In genomic region chrX:153599192-153600031, GRCh38 we compare ENCODE assay signal across 8 cellular contexts. TPM values are rescaled to one million over a fixed set of nuclear protein-coding genes. Genes with fewer than 3 reads are reported as not detected.
A peak's percentile ranks its signal among the peaks of the same experiment; 100 is the strongest.
DNase-seq lines count a peak whose midpoint lies in the region; ATAC-seq and TF ChIP-seq lines count a peak whose summit lies in the region.

No MANE protein-coding gene starts in this region.

- peak overlapping the region; percentile 60 for H3K27ac Mint-ChIP-seq in activated T-helper 2 cell treated with anti-CD3 and anti-CD28 coated beads, Interferon-gamma antibody, Interleukin-2, Interleukin-4, amounts not matched to agents 10 μg/mL and 5 μg/mL and 100 μg/mL, durations not matched to agents 14 hours and 24 hours and 36 hours
- H3K27ac Mint-ChIP-seq in nephron = peak overlapping the region in 2 of 3 experiments; percentile 4 to 32

- ATAC-seq in GM21723 (IDR thresholded peaks at IDR 0.05; ENCODE audit: unreplicated experiment) = peak; percentile 73

- TF ChIP-seq CTCF in fibroblast of pulmonary artery (IDR thresholded peaks at IDR 0.05; ENCODE audit: low read length, missing control alignments) (no peak), nephron (IDR thresholded peaks at IDR 0.05; ENCODE audit: unreplicated experiment in 3 of 3) (no peak)

- peaks cover 14% of the 10 kb centered on the region for H3K36me3 Mint-ChIP-seq in activated T-helper 2 cell treated with anti-CD3 and anti-CD28 coated beads, Interferon-gamma antibody, Interleukin-2, Interleukin-4, amounts not matched to agents 10 μg/mL and 5 μg/mL and 100 μg/mL, durations not matched to agents 14 hours and 24 hours and 36 hours (ENCODE audit: low read depth)
- peaks cover 15% of the 10 kb centered on the region for H3K36me3 Mint-ChIP-seq in nephron (ENCODE audit: low read depth)

- H3K4me3 ChIP-seq in fibroblast of pulmonary artery (replicated peaks; ENCODE audit: low read depth, low read length) = peak overlapping the region; percentile 68

- DNase-seq in DMS53 (lab: John Stamatoyannopoulos, UW) (peak; percentile 94), KBM-7 (peak; percentile 91), RPMI7951 (ENCODE audit: low read depth) (peak; percentile 77), fibroblast of pulmonary artery (ENCODE audit: low read depth) (peak; percentile 87)
- peak; percentile 83 for DNase-seq in activated T-helper 2 cell treated with anti-CD3 and anti-CD28 coated beads, Interferon-gamma antibody, Interleukin-2, Interleukin-4, amounts not matched to agents 10 μg/mL and 5 μg/mL and 100 μg/mL, durations not matched to agents 14 hours and 24 hours and 36 hours (ENCODE audit: low spot score)
- DNase-seq in stimulated activated naive CD4-positive, alpha-beta T cell treated with Interleukin-2 at 50 U/mL for 16 hours (lab: John Stamatoyannopoulos, UW) = peak; percentile 80

- H3K9me3 Mint-ChIP-seq in activated T-helper 2 cell treated with anti-CD3 and anti-CD28 coated beads, Interferon-gamma antibody, Interleukin-2, Interleukin-4, amounts not matched to agents 10 μg/mL and 5 μg/mL and 100 μg/mL, durations not matched to agents 14 hours and 24 hours and 36 hours = no peaks in the 10 kb centered on the region
- peaks cover 34% of the 10 kb centered on the region for H3K9me3 Mint-ChIP-seq in nephron

- in situ Hi-C loops in KBM-7 (cut with MboI; ENCODE audit: low pct_unique_long_range_greater_than_20kb, low sequenced_read_pairs) = no loop called here

- intact Hi-C loops in activated T-helper 2 cell treated with anti-CD3 and anti-CD28 coated beads, Interferon-gamma antibody, Interleukin-2, Interleukin-4, amounts not matched to agents 10 μg/mL and 5 μg/mL and 100 μg/mL, durations not matched to agents 14 hours and 24 hours and 36 hours (cut with micrococcal nuclease) = loop anchor here (5.0 kb wide), 1 partner anchor 127 kb away; the partner anchor contains the start of gene HAUS7

- H3K27me3 Mint-ChIP-seq in activated T-helper 2 cell treated with anti-CD3 and anti-CD28 coated beads, Interferon-gamma antibody, Interleukin-2, Interleukin-4, amounts not matched to agents 10 μg/mL and 5 μg/mL and 100 μg/mL, durations not matched to agents 14 hours and 24 hours and 36 hours (ENCODE audit: low read depth) = no peaks in the 10 kb centered on the region
- H3K27me3 Mint-ChIP-seq in nephron (ENCODE audit: low read depth) = no peaks in the 10 kb centered on the region

- peaks cover 25% of the 10 kb centered on the region for H3K4me1 Mint-ChIP-seq in activated T-helper 2 cell treated with anti-CD3 and anti-CD28 coated beads, Interferon-gamma antibody, Interleukin-2, Interleukin-4, amounts not matched to agents 10 μg/mL and 5 μg/mL and 100 μg/mL, durations not matched to agents 14 hours and 24 hours and 36 hours (ENCODE audit: low read depth)
- peaks cover 13% of the 10 kb centered on the region for H3K4me1 Mint-ChIP-seq in nephron

- H3K4me3 Mint-ChIP-seq in activated T-helper 2 cell treated with anti-CD3 and anti-CD28 coated beads, Interferon-gamma antibody, Interleukin-2, Interleukin-4, amounts not matched to agents 10 μg/mL and 5 μg/mL and 100 μg/mL, durations not matched to agents 14 hours and 24 hours and 36 hours (ENCODE audit: low read depth) = peak overlapping the region; percentile 87
- peak overlapping the region; percentile 79 to 87 (median 84) for H3K4me3 Mint-ChIP-seq in nephron

RNA-seq across cellular contexts. Expression of gene CCNQ, which starts 0.5 kb away (rescaled TPM):
- total RNA-seq in RPMI7951 (2014; rRNA removed; shearing (Covaris generic)) = 27.2 and 28.1 TPM in 2 replicates
- 23.6 and 25.3 TPM in 2 replicates for total RNA-seq in activated T-helper 2 cell treated with anti-CD3 and anti-CD28 coated beads, Interferon-gamma antibody, Interleukin-2, Interleukin-4, amounts not matched to agents 10 μg/mL and 5 μg/mL and 100 μg/mL, durations not matched to agents 14 hours and 24 hours and 36 hours

RNA-seq across cellular contexts. Expression of gene DUSP9, which starts 47.6 kb away (rescaled TPM):
- total RNA-seq in RPMI7951 (2014; rRNA removed; shearing (Covaris generic)) = 0.20 TPM in 1 of 2 replicates, not detected in the other
- 0.11 and 0.16 TPM in 2 replicates for total RNA-seq in activated T-helper 2 cell treated with anti-CD3 and anti-CD28 coated beads, Interferon-gamma antibody, Interleukin-2, Interleukin-4, amounts not matched to agents 10 μg/mL and 5 μg/mL and 100 μg/mL, durations not matched to agents 14 hours and 24 hours and 36 hours

Comparison
In these comparisons a context has a peak if more than half of its experiments do, and no peak if none do; other contexts are left out.
1. Peak in every context shown above with its lines: DNase-seq, ATAC-seq and H3K4me3 ChIP-seq.